Comparison of ENCODE assay signal across 1 cellular context in genomic region chr18:46148810-46149209, GRCh38.
TF ChIP-seq lines count a peak whose summit lies in the region.

No MANE protein-coding gene starts in this region.

TF ChIP-seq in K562, 482 proteins besides CTCF, POLR2A, EP300 and RAD21:
- TF ChIP-seq ARID2 (IDR thresholded peaks at IDR 0.05) (0 out of 2 replicates have a peak, but pooled peaks have one; percentile 39), DEAF1 (CRISPR knock-in tag; IDR thresholded peaks at IDR 0.05) (peak; percentile 60), ESRRA (IDR thresholded peaks at IDR 0.05; ENCODE audit: borderline replicate concordance, low read depth) (peak; percentile 55; the same call in 1 of the 2 replicates), HDAC8 (tag; IDR thresholded peaks at IDR 0.05) (no peak), PKNOX1 (IDR thresholded peaks at IDR 0.05) (peak; percentile 61), SMC3 (conservative IDR thresholded peaks at IDR 0.05; ENCODE audit: insufficient read depth, low read depth, low read length) (peak; percentile 45), BRD4 (IDR thresholded peaks at IDR 0.05) (no peak)
